ENCODE assay signal across 1 cellular context in the genomic region with DNA sequence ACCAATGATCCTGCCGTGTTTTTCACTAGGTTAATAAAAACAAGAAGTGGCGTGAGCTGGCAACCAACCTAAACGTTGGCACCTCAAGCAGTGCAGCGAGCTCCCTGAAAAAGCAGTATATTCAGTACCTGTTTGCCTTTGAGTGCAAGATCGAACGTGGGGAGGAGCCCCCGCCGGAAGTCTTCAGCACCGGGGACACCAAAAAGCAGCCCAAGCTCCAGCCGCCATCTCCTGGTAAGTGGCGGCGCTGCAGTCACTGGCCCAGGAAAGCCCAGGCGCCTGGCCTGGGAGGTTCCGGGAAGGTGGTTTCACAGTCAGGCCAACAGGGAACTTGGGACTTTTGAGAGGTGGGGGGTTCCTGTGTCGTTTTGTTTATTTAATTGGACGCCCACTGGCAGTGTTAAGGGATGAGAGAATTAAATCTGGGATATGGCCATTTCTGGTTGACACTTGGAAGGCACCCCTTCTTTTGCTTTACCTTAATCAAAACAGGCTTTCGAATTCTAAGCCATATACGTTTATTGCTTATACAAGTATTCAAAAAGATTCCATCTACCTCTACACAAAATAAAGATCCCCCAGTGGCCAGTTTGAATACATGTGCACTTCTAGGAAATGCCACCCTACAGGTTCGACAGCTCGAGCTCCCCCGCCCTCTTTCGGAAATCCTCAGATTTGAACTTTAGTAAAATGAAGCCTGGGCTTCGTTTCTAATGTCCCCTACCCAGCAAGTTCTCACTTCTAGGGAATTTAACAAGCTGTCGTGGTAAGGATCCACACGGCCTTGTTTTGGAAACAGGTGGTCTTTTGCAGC.
TF ChIP-seq lines count a peak whose summit lies in the region.

No MANE protein-coding gene starts in this region.

TF ChIP-seq in HepG2, 621 proteins besides CTCF, POLR2A, EP300 and RAD21 (continued from another document):
- TF ChIP-seq, protein P1, sequence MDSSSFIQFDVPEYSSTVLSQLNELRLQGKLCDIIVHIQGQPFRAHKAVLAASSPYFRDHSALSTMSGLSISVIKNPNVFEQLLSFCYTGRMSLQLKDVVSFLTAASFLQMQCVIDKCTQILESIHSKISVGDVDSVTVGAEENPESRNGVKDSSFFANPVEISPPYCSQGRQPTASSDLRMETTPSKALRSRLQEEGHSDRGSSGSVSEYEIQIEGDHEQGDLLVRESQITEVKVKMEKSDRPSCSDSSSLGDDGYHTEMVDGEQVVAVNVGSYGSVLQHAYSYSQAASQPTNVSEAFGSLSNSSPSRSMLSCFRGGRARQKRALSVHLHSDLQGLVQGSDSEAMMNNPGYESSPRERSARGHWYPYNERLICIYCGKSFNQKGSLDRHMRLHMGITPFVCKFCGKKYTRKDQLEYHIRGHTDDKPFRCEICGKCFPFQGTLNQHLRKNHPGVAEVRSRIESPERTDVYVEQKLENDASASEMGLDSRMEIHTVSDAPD (CRISPR knock-in tag; IDR thresholded peaks at IDR 0.05) = no peak
- TF ChIP-seq ZNF558 (CRISPR knock-in tag; IDR thresholded peaks at IDR 0.05; ENCODE audit: borderline replicate concordance) (no peak), TBP (CRISPR knock-in tag; IDR thresholded peaks at IDR 0.05) (no peak), NCOA5 (CRISPR knock-in tag; IDR thresholded peaks at IDR 0.05) (no peak), KLF6 (CRISPR knock-in tag; IDR thresholded peaks at IDR 0.05) (0 out of 2 replicates have a peak, but pooled peaks have one; percentile 40), ATF1 (CRISPR knock-in tag; IDR thresholded peaks at IDR 0.05) (no peak), ZNF670 (CRISPR knock-in tag; IDR thresholded peaks at IDR 0.05; ENCODE audit: borderline replicate concordance) (no peak), ZNF264 (CRISPR knock-in tag; IDR thresholded peaks at IDR 0.05) (no peak), ZBTB3 (CRISPR knock-in tag; IDR thresholded peaks at IDR 0.05; ENCODE audit: borderline replicate concordance, low read depth) (no peak), RBAK (CRISPR knock-in tag; IDR thresholded peaks at IDR 0.05) (no peak), RARG (CRISPR knock-in tag; IDR thresholded peaks at IDR 0.05; ENCODE audit: low read depth) (no peak), XRCC5 (optimal IDR thresholded peaks at IDR 0.05; ENCODE audit: low read length) (peak; percentile 75), ZNF850 (CRISPR knock-in tag; conservative IDR thresholded peaks at IDR 0.05) (no peak), ELF4 (CRISPR knock-in tag; IDR thresholded peaks at IDR 0.05; ENCODE audit: borderline replicate concordance) (no peak), MED13 (CRISPR knock-in tag; IDR thresholded peaks at IDR 0.05) (no peak)
- TF ChIP-seq, protein P2, sequence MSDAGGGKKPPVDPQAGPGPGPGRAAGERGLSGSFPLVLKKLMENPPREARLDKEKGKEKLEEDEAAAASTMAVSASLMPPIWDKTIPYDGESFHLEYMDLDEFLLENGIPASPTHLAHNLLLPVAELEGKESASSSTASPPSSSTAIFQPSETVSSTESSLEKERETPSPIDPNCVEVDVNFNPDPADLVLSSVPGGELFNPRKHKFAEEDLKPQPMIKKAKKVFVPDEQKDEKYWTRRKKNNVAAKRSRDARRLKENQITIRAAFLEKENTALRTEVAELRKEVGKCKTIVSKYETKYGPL (CRISPR knock-in tag; IDR thresholded peaks at IDR 0.05) = no peak
TF ChIP-seq in HepG2: peak in this region for 82.
